In the genomic region with DNA sequence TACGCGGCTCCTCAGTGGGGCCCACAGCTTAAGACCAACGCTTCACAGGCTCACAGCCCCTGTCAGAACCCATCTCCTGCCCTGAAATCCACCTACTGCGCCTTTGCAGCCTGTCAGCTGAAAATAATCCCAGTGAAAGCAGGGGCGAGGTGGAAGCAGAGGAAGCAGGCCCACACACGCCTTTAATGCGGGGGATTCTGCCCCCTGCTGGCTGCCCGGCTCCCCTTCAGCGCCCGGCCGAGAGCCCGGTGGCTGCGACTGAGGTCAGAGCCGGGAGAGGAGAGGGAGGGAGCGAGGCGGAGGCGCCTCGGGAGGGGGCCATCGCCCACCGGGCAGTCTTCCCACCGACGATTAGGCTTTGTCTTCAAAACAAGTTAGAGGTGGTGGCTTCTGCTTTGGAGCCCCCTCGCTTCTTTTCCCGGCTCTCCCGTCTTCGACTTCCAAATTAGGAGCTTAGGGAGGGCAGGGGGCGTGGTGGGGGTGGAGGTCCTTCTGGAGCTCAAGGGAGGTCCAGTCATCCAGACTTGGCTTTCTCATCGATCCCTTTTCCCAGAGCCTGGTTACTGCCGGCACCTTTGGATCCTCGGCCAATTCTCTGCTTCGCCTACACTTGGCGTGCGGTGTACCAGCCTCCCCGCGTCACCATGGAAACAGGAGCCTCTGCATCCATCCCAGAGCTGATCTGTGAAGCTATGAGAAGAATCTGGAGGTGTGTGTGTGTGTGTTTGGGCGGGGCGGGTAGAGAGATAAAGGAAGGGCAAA, we compare ENCODE assay signal across 1 cellular context.
TF ChIP-seq lines count a peak whose summit lies in the region.

No MANE protein-coding gene starts in this region.

TF ChIP-seq in K562, 482 proteins besides CTCF, POLR2A, EP300 and RAD21 (continues in another document):
- TF ChIP-seq RUNX1 (IDR thresholded peaks at IDR 0.05; ENCODE audit: low read depth) (no peak), RCOR1 (IDR thresholded peaks at IDR 0.05; ENCODE audit: borderline replicate concordance in 1 of 2, low read depth in 2 of 2, low read length in 2 of 2) (peak in 1 of 2 experiments; percentile 45; a peak in 1 of 4 replicates), ETV5 (CRISPR knock-in tag; IDR thresholded peaks at IDR 0.05; ENCODE audit: low read depth) (no peak), ARID1B (IDR thresholded peaks at IDR 0.05) (no peak), ZNF778 (CRISPR knock-in tag; IDR thresholded peaks at IDR 0.05) (no peak), MBD2 (IDR thresholded peaks at IDR 0.05; ENCODE audit: borderline replicate concordance, low read depth) (no peak), TAF1 (IDR thresholded peaks at IDR 0.05; ENCODE audit: control insufficient read depth, extremely low read depth, insufficient read depth, low read length, severe bottlenecking) (no peak), XRCC4 (IDR thresholded peaks at IDR 0.05; ENCODE audit: extremely low read depth, insufficient read depth, insufficient read length) (no peak), RB1 (IDR thresholded peaks at IDR 0.05; ENCODE audit: low read depth) (peak; percentile 72; the same call in 1 of the 2 replicates), PCBP1 (IDR thresholded peaks at IDR 0.05; ENCODE audit: low read depth, low read length, poor library complexity, severe bottlenecking) (no peak), MAFG (tag; conservative IDR thresholded peaks at IDR 0.05) (no peak), TCF7L2 (IDR thresholded peaks at IDR 0.05; ENCODE audit: low read depth, low read length) (no peak), GTF2F1 (IDR thresholded peaks at IDR 0.05; ENCODE audit: low read depth, low read length) (no peak), CREM (IDR thresholded peaks at IDR 0.05; ENCODE audit: low read depth) (0 out of 2 replicates have a peak, but pooled peaks have one; percentile 14), PML (IDR thresholded peaks at IDR 0.05; ENCODE audit: low read length) (no peak), CBX2 (IDR thresholded peaks at IDR 0.05; ENCODE audit: insufficient read depth, low read length, poor library complexity, severe bottlenecking) (no peak), PHB2 (IDR thresholded peaks at IDR 0.05; ENCODE audit: low read depth) (no peak), ZFPM2 (CRISPR knock-in tag; IDR thresholded peaks at IDR 0.05) (no peak), ARHGAP35 (IDR thresholded peaks at IDR 0.05; ENCODE audit: partially characterized antibody) (no peak), NCOA2 (IDR thresholded peaks at IDR 0.05; ENCODE audit: partially characterized antibody in 2 of 2) (no peak), STAG1 (CRISPR knock-in tag; IDR thresholded peaks at IDR 0.05; ENCODE audit: borderline replicate concordance) (peak; percentile 34; the same call in 1 of the 2 replicates), SP2 (IDR thresholded peaks at IDR 0.05; ENCODE audit: extremely low read depth, low read depth, low read length, poor library complexity, severe bottlenecking) (no peak), ZC3H4 (CRISPR knock-in tag; IDR thresholded peaks at IDR 0.05; ENCODE audit: borderline replicate concordance) (no peak), MTF1 (CRISPR knock-in tag; IDR thresholded peaks at IDR 0.05; ENCODE audit: borderline replicate concordance) (no peak), SAP30 (IDR thresholded peaks at IDR 0.05; ENCODE audit: borderline replicate concordance, insufficient read depth, low read depth, low read length, poor library complexity, severe bottlenecking) (no peak), POLR3G (IDR thresholded peaks at IDR 0.05; ENCODE audit: extremely low read depth, insufficient read length, insufficient replicate concordance) (no peak), SMARCB1 (IDR thresholded peaks at IDR 0.05; ENCODE audit: insufficient read length, low read depth) (no peak), ZNF561 (CRISPR knock-in tag; conservative IDR thresholded peaks at IDR 0.05) (no peak), ZNF384 (IDR thresholded peaks at IDR 0.05; ENCODE audit: low read depth, low read length) (no peak), TAF15 (IDR thresholded peaks at IDR 0.05; ENCODE audit: low read depth, low read length) (no peak), TBL1XR1 (IDR thresholded peaks at IDR 0.05; ENCODE audit: low read length in 2 of 2) (no peak), DNMT1 (IDR thresholded peaks at IDR 0.05) (no peak), MCM7 (IDR thresholded peaks at IDR 0.05) (no peak), ZNF23 (CRISPR knock-in tag; IDR thresholded peaks at IDR 0.05) (no peak), HMG20B (CRISPR knock-in tag; IDR thresholded peaks at IDR 0.05) (no peak), STAT5A (IDR thresholded peaks at IDR 0.05; ENCODE audit: borderline replicate concordance, low read length) (no peak), CC2D1A (IDR thresholded peaks at IDR 0.05) (peak; percentile 17; the same call in 1 of the 2 replicates), TAL1 (IDR thresholded peaks at IDR 0.05) (no peak), HDAC8 (tag; IDR thresholded peaks at IDR 0.05) (no peak), SIX5 (IDR thresholded peaks at IDR 0.05; ENCODE audit: borderline replicate concordance in 1 of 2, insufficient read depth in 1 of 2, low read depth in 1 of 2, low read length in 2 of 2) (no peak), KLF16 (IDR thresholded peaks at IDR 0.05) (no peak), PTRF (tag; IDR thresholded peaks at IDR 0.05) (no peak)
- TF ChIP-seq, protein P1, sequence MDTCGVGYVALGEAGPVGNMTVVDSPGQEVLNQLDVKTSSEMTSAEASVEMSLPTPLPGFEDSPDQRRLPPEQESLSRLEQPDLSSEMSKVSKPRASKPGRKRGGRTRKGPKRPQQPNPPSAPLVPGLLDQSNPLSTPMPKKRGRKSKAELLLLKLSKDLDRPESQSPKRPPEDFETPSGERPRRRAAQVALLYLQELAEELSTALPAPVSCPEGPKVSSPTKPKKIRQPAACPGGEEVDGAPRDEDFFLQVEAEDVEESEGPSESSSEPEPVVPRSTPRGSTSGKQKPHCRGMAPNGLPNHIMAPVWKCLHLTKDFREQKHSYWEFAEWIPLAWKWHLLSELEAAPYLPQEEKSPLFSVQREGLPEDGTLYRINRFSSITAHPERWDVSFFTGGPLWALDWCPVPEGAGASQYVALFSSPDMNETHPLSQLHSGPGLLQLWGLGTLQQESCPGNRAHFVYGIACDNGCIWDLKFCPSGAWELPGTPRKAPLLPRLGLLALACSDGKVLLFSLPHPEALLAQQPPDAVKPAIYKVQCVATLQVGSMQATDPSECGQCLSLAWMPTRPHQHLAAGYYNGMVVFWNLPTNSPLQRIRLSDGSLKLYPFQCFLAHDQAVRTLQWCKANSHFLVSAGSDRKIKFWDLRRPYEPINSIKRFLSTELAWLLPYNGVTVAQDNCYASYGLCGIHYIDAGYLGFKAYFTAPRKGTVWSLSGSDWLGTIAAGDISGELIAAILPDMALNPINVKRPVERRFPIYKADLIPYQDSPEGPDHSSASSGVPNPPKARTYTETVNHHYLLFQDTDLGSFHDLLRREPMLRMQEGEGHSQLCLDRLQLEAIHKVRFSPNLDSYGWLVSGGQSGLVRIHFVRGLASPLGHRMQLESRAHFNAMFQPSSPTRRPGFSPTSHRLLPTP (IDR thresholded peaks at IDR 0.05; ENCODE audit: borderline replicate concordance, extremely low read depth, insufficient read length): no peak
- TF ChIP-seq, protein P2, sequence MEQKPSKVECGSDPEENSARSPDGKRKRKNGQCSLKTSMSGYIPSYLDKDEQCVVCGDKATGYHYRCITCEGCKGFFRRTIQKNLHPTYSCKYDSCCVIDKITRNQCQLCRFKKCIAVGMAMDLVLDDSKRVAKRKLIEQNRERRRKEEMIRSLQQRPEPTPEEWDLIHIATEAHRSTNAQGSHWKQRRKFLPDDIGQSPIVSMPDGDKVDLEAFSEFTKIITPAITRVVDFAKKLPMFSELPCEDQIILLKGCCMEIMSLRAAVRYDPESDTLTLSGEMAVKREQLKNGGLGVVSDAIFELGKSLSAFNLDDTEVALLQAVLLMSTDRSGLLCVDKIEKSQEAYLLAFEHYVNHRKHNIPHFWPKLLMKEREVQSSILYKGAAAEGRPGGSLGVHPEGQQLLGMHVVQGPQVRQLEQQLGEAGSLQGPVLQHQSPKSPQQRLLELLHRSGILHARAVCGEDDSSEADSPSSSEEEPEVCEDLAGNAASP (IDR thresholded peaks at IDR 0.05): no peak
- TF ChIP-seq, protein P3, sequence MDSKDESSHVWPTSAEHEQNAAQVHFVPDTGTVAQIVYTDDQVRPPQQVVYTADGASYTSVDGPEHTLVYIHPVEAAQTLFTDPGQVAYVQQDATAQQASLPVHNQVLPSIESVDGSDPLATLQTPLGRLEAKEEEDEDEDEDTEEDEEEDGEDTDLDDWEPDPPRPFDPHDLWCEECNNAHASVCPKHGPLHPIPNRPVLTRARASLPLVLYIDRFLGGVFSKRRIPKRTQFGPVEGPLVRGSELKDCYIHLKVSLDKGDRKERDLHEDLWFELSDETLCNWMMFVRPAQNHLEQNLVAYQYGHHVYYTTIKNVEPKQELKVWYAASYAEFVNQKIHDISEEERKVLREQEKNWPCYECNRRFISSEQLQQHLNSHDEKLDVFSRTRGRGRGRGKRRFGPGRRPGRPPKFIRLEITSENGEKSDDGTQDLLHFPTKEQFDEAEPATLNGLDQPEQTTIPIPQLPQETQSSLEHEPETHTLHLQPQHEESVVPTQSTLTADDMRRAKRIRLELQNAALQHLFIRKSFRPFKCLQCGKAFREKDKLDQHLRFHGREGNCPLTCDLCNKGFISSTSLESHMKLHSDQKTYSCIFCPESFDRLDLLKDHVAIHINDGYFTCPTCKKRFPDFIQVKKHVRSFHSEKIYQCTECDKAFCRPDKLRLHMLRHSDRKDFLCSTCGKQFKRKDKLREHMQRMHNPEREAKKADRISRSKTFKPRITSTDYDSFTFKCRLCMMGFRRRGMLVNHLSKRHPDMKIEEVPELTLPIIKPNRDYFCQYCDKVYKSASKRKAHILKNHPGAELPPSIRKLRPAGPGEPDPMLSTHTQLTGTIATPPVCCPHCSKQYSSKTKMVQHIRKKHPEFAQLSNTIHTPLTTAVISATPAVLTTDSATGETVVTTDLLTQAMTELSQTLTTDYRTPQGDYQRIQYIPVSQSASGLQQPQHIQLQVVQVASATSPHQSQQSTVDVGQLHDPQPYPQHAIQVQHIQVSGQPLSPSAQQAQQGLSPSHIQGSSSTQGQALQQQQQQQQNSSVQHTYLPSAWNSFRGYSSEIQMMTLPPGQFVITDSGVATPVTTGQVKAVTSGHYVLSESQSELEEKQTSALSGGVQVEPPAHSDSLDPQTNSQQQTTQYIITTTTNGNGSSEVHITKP (IDR thresholded peaks at IDR 0.05; ENCODE audit: partially characterized antibody): no peak
- TF ChIP-seq, protein P4, sequence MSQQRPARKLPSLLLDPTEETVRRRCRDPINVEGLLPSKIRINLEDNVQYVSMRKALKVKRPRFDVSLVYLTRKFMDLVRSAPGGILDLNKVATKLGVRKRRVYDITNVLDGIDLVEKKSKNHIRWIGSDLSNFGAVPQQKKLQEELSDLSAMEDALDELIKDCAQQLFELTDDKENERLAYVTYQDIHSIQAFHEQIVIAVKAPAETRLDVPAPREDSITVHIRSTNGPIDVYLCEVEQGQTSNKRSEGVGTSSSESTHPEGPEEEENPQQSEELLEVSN (IDR thresholded peaks at IDR 0.05; ENCODE audit: borderline replicate concordance in 1 of 2, extremely low read depth in 1 of 2, insufficient read depth in 1 of 2, insufficient read length in 1 of 2, low read depth in 1 of 2, low read length in 1 of 2, poor library complexity in 1 of 2, severe bottlenecking in 1 of 2): no peak
- TF ChIP-seq, protein P5, sequence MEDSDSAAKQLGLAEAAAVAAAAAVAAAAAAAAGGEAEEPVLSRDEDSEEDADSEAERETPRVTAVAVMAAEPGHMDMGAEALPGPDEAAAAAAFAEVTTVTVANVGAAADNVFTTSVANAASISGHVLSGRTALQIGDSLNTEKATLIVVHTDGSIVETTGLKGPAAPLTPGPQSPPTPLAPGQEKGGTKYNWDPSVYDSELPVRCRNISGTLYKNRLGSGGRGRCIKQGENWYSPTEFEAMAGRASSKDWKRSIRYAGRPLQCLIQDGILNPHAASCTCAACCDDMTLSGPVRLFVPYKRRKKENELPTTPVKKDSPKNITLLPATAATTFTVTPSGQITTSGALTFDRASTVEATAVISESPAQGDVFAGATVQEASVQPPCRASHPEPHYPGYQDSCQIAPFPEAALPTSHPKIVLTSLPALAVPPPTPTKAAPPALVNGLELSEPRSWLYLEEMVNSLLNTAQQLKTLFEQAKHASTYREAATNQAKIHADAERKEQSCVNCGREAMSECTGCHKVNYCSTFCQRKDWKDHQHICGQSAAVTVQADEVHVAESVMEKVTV (CRISPR knock-in tag; IDR thresholded peaks at IDR 0.05): peak; percentile 83
- TF ChIP-seq, protein P6, sequence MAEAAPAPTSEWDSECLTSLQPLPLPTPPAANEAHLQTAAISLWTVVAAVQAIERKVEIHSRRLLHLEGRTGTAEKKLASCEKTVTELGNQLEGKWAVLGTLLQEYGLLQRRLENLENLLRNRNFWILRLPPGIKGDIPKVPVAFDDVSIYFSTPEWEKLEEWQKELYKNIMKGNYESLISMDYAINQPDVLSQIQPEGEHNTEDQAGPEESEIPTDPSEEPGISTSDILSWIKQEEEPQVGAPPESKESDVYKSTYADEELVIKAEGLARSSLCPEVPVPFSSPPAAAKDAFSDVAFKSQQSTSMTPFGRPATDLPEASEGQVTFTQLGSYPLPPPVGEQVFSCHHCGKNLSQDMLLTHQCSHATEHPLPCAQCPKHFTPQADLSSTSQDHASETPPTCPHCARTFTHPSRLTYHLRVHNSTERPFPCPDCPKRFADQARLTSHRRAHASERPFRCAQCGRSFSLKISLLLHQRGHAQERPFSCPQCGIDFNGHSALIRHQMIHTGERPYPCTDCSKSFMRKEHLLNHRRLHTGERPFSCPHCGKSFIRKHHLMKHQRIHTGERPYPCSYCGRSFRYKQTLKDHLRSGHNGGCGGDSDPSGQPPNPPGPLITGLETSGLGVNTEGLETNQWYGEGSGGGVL (CRISPR knock-in tag; IDR thresholded peaks at IDR 0.05): no peak
- TF ChIP-seq, protein P7, sequence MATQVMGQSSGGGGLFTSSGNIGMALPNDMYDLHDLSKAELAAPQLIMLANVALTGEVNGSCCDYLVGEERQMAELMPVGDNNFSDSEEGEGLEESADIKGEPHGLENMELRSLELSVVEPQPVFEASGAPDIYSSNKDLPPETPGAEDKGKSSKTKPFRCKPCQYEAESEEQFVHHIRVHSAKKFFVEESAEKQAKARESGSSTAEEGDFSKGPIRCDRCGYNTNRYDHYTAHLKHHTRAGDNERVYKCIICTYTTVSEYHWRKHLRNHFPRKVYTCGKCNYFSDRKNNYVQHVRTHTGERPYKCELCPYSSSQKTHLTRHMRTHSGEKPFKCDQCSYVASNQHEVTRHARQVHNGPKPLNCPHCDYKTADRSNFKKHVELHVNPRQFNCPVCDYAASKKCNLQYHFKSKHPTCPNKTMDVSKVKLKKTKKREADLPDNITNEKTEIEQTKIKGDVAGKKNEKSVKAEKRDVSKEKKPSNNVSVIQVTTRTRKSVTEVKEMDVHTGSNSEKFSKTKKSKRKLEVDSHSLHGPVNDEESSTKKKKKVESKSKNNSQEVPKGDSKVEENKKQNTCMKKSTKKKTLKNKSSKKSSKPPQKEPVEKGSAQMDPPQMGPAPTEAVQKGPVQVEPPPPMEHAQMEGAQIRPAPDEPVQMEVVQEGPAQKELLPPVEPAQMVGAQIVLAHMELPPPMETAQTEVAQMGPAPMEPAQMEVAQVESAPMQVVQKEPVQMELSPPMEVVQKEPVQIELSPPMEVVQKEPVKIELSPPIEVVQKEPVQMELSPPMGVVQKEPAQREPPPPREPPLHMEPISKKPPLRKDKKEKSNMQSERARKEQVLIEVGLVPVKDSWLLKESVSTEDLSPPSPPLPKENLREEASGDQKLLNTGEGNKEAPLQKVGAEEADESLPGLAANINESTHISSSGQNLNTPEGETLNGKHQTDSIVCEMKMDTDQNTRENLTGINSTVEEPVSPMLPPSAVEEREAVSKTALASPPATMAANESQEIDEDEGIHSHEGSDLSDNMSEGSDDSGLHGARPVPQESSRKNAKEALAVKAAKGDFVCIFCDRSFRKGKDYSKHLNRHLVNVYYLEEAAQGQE (CRISPR knock-in tag; IDR thresholded peaks at IDR 0.05; ENCODE audit: low read depth): no peak
